Comparison of ENCODE assay signal across 17 cellular contexts in genomic region chr12:57552692-57553321, GRCh38. TPM values are rescaled to one million over a fixed set of nuclear protein-coding genes. Genes with fewer than 3 reads are reported as not detected.
A peak's percentile ranks its signal among the peaks of the same experiment; 100 is the strongest.
DNase-seq lines count a peak whose midpoint lies in the region; ATAC-seq, FAIRE-seq and TF ChIP-seq lines count a peak whose summit lies in the region.
"Had no signal": no experiment of that assay in that cellular context is flagged by ENCODE, and none has a peak within 500 bp of the region (broad histone marks: within the 10 kb centered on the region; RNA-seq: fewer than 3 reads in every experiment).

No MANE protein-coding gene starts in this region.

- peaks cover 9% of the 10 kb centered on the region for H3K27me3 Mint-ChIP-seq in activated CD4-positive, alpha-beta memory T cell treated with anti-CD3 and anti-CD28 coated beads for 36 hours
- peaks cover 18% of the 10 kb centered on the region for H3K27me3 Mint-ChIP-seq in activated CD4-positive, alpha-beta memory T cell treated with anti-CD3 and anti-CD28 coated beads, Interleukin-2, amount 10 ng/mL, durations not matched to agents 7 days and 5 days

- H3K9me3 ChIP-seq in adipocyte (ENCODE audit: control insufficient read depth, low read length), result no peaks in the 10 kb centered on the region
- no peaks in the 10 kb centered on the region for H3K9me3 ChIP-seq in iPS-15b (ENCODE audit: control insufficient read depth, insufficient read depth, low read length)
- H3K9me3 ChIP-seq in esophagus squamous epithelium, result no peaks in the 10 kb centered on the region
- H3K9me3 ChIP-seq: neutrophil, vagina had no signal

- peak; percentile 40 for FAIRE-seq in urothelium cell line (lab: Jason Lieb, UNC)

- CTCF ChIA-PET in activated CD4-positive, alpha-beta memory T cell treated with anti-CD3 and anti-CD28 coated beads for 36 hours (lab: Charles Lee), result interaction anchor here (0.9 kb wide), 1 partner anchor 29 kb away, joined by 3 read pairs; no protein-coding TSS in a partner anchor
- CTCF ChIA-PET in activated CD4-positive, alpha-beta memory T cell treated with anti-CD3 and anti-CD28 coated beads, Interleukin-2, amount 10 ng/mL, durations not matched to agents 7 days and 5 days (lab: Charles Lee), result interaction anchor here (1.1 kb wide), 1 partner anchor 31 kb away, joined by 3 read pairs; no protein-coding TSS in a partner anchor

- H3K27me3 ChIP-seq in adipocyte (replicated peaks; ENCODE audit: control insufficient read depth, insufficient read depth, low read length) (peaks cover 50% of the 10 kb centered on the region), iPS-15b (ENCODE audit: control insufficient read depth, insufficient read depth, low read length) (peaks cover 22% of the 10 kb centered on the region), esophagus squamous epithelium (peaks cover 0 to 41% (median 0%) of the 10 kb centered on the region in 4 donors)
- H3K27me3 ChIP-seq: vagina had no signal

- H3K4me1 ChIP-seq in adipocyte (ENCODE audit: control insufficient read depth, insufficient read depth, low read length) (peaks cover 9% of the 10 kb centered on the region), iPS-15b (ENCODE audit: control insufficient read depth, insufficient read depth, low read length) (peaks cover 28% of the 10 kb centered on the region), esophagus squamous epithelium (peaks cover 3 to 14% (median 5%) of the 10 kb centered on the region in 3 donors)

- ATAC-seq in GM19395 (IDR thresholded peaks at IDR 0.05; ENCODE audit: unreplicated experiment), result no peak
- ATAC-seq: activated naive CD8-positive, alpha-beta T cell treated with anti-CD3 and anti-CD28 coated beads, Interleukin-2, amount 50 U/mL, for 24 hours; left ventricle myocardium superior had no signal

- no peak overlapping the region for H3K27ac Mint-ChIP-seq in activated CD4-positive, alpha-beta memory T cell treated with anti-CD3 and anti-CD28 coated beads for 36 hours
- H3K27ac Mint-ChIP-seq in activated CD4-positive, alpha-beta memory T cell treated with anti-CD3 and anti-CD28 coated beads, Interleukin-2, amount 10 ng/mL, durations not matched to agents 7 days and 5 days, result no peak overlapping the region
- H3K27ac Mint-ChIP-seq: activated B cell treated with CpG ODN at 0.5 μM for 24 hours; activated naive CD8-positive, alpha-beta T cell treated with anti-CD3 and anti-CD28 coated beads, Interleukin-2, amount 50 U/mL, for 24 hours had no signal

- H3K9ac ChIP-seq in adipocyte (ENCODE audit: low read length) (no peak overlapping the region), iPS-15b (ENCODE audit: low read depth, low read length) (no peak overlapping the region)

- no peak overlapping the region for H3K27ac ChIP-seq in esophagus squamous epithelium
- H3K27ac ChIP-seq: neutrophil, vagina had no signal

- TF ChIP-seq CTCF in esophagus squamous epithelium (IDR thresholded peaks at IDR 0.05), result no peak

- no peaks in the 10 kb centered on the region for H3K9me3 Mint-ChIP-seq in activated CD4-positive, alpha-beta memory T cell treated with anti-CD3 and anti-CD28 coated beads for 36 hours
- no peaks in the 10 kb centered on the region for H3K9me3 Mint-ChIP-seq in activated CD4-positive, alpha-beta memory T cell treated with anti-CD3 and anti-CD28 coated beads, Interleukin-2, amount 10 ng/mL, durations not matched to agents 7 days and 5 days
- H3K9me3 Mint-ChIP-seq: activated B cell treated with CpG ODN at 0.5 μM for 24 hours; activated naive CD8-positive, alpha-beta T cell treated with anti-CD3 and anti-CD28 coated beads, Interleukin-2, amount 50 U/mL, for 24 hours had no signal

- H3K4me1 Mint-ChIP-seq in activated CD4-positive, alpha-beta memory T cell treated with anti-CD3 and anti-CD28 coated beads for 36 hours (ENCODE audit: low read depth), result peaks cover 16% of the 10 kb centered on the region
- H3K4me1 Mint-ChIP-seq in activated CD4-positive, alpha-beta memory T cell treated with anti-CD3 and anti-CD28 coated beads, Interleukin-2, amount 10 ng/mL, durations not matched to agents 7 days and 5 days, result peaks cover 21% of the 10 kb centered on the region

- no peaks in the 10 kb centered on the region for H3K36me3 ChIP-seq in adipocyte (ENCODE audit: control insufficient read depth, insufficient read depth, low read length, severe bottlenecking)
- H3K36me3 ChIP-seq in iPS-15b (ENCODE audit: control insufficient read depth, insufficient read depth, low read length), result peaks cover 3% of the 10 kb centered on the region
- H3K36me3 ChIP-seq in esophagus squamous epithelium, result no peaks in the 10 kb centered on the region
- H3K36me3 ChIP-seq: neutrophil, vagina had no signal

- 61 to 66% methylated on average over 8 of the region's 8 CpGs for WGBS in esophagus squamous epithelium, 2 donors

- no peaks in the 10 kb centered on the region for H3K36me3 Mint-ChIP-seq in activated CD4-positive, alpha-beta memory T cell treated with anti-CD3 and anti-CD28 coated beads for 36 hours
- no peaks in the 10 kb centered on the region for H3K36me3 Mint-ChIP-seq in activated CD4-positive, alpha-beta memory T cell treated with anti-CD3 and anti-CD28 coated beads, Interleukin-2, amount 10 ng/mL, durations not matched to agents 7 days and 5 days (ENCODE audit: low read depth)

- H3K4me3 ChIP-seq in adipocyte (ENCODE audit: low read length) (no peak overlapping the region), iPS-15b (ENCODE audit: low read depth, low read length) (peak overlapping the region; percentile 1), esophagus squamous epithelium (no peak overlapping the region)
- H3K4me3 ChIP-seq: vagina had no signal

- intact Hi-C loops in activated CD4-positive, alpha-beta memory T cell treated with anti-CD3 and anti-CD28 coated beads for 36 hours (cut with micrococcal nuclease), result no loop called here
- intact Hi-C loops in esophagus squamous epithelium (cut with DNase I), result no loop called here

- no peak for TF ChIP-seq POLR2A in esophagus squamous epithelium (IDR thresholded peaks at IDR 0.05)

- no peak overlapping the region for H3K4me3 Mint-ChIP-seq in activated CD4-positive, alpha-beta memory T cell treated with anti-CD3 and anti-CD28 coated beads for 36 hours
- H3K4me3 Mint-ChIP-seq in activated CD4-positive, alpha-beta memory T cell treated with anti-CD3 and anti-CD28 coated beads, Interleukin-2, amount 10 ng/mL, durations not matched to agents 7 days and 5 days, result no peak overlapping the region
- H3K4me3 Mint-ChIP-seq: activated B cell treated with CpG ODN at 0.5 μM for 24 hours; activated naive CD8-positive, alpha-beta T cell treated with anti-CD3 and anti-CD28 coated beads, Interleukin-2, amount 50 U/mL, for 24 hours had no signal

- DNase-seq in activated CD4-positive, alpha-beta memory T cell treated with anti-CD3 and anti-CD28 coated beads for 36 hours, result peak; percentile 12
- DNase-seq in activated CD4-positive, alpha-beta memory T cell treated with anti-CD3 and anti-CD28 coated beads, Interleukin-2, amount 10 ng/mL, durations not matched to agents 7 days and 5 days, result no peak
- DNase-seq in adipocyte (ENCODE audit: low read depth), result peak; percentile 8
- DNase-seq in urothelium cell line (ENCODE audit: low spot score), result peak; percentile 50
- no peak for DNase-seq in esophagus squamous epithelium (lab: John Stamatoyannopoulos, UW)
- DNase-seq in AML-193 (lab: John Stamatoyannopoulos, UW), result no peak
- DNase-seq: activated B cell treated with CpG ODN at 0.5 μM for 24 hours; activated naive CD8-positive, alpha-beta T cell treated with anti-CD3 and anti-CD28 coated beads, Interleukin-2, amount 50 U/mL, for 24 hours; activated T-cell treated with anti-CD3 and anti-CD28 coated beads for 4 hours; KG1; left ventricle myocardium superior; NCI-H2081 treated with DMSO at 0.1 percent for 48 hours; stimulated activated CD8-positive, alpha-beta memory T cell treated with anti-CD3 and anti-CD28 coated beads, Interleukin-4, amount 100 ng/mL, for 48 hours had no signal

- POLR2A ChIA-PET in activated CD4-positive, alpha-beta memory T cell treated with anti-CD3 and anti-CD28 coated beads for 36 hours (lab: Charles Lee), result no interaction called here
- POLR2A ChIA-PET in activated CD4-positive, alpha-beta memory T cell treated with anti-CD3 and anti-CD28 coated beads, Interleukin-2, amount 10 ng/mL, durations not matched to agents 7 days and 5 days (lab: Charles Lee), result interaction anchor here (0.6 kb wide), 1 partner anchor 1188 kb away, joined by 3 read pairs; no protein-coding TSS in a partner anchor

RNA-seq across cellular contexts. Expression of gene KIF5A, which starts 3.0 kb away (rescaled TPM):
- under 1 TPM; 0.90 to 0.99 TPM for total RNA-seq in activated CD4-positive, alpha-beta memory T cell treated with anti-CD3 and anti-CD28 coated beads for 36 hours
- 1 to 10 TPM in 1 of 2 experiments, under 1 TPM in 1; 0.93 to 1.0 TPM for total RNA-seq in activated CD4-positive, alpha-beta memory T cell treated with anti-CD3 and anti-CD28 coated beads, Interleukin-2, amount 10 ng/mL, durations not matched to agents 7 days and 5 days
- total RNA-seq in esophagus squamous epithelium, result under 1 TPM in 3 of 4 donors, not detected in 1; 0.15 to 0.22 (median 0.19) TPM

RNA-seq across cellular contexts. Expression of gene DCTN2, which starts 5.8 kb away (rescaled TPM):
- total RNA-seq in activated CD4-positive, alpha-beta memory T cell treated with anti-CD3 and anti-CD28 coated beads for 36 hours, result 10 to 100 TPM; 81.0 to 85.2 TPM
- 10 to 100 TPM; 80.9 to 85.1 TPM for total RNA-seq in activated CD4-positive, alpha-beta memory T cell treated with anti-CD3 and anti-CD28 coated beads, Interleukin-2, amount 10 ng/mL, durations not matched to agents 7 days and 5 days
- 100 to 1,000 TPM; 122 to 175 (median 159) TPM for total RNA-seq in esophagus squamous epithelium

RNA-seq across cellular contexts. Expression of gene MBD6, which starts 30.2 kb away (rescaled TPM):
- 10 to 100 TPM; 43.5 to 48.2 TPM for total RNA-seq in activated CD4-positive, alpha-beta memory T cell treated with anti-CD3 and anti-CD28 coated beads for 36 hours
- 10 to 100 TPM; 71.7 to 73.4 TPM for total RNA-seq in activated CD4-positive, alpha-beta memory T cell treated with anti-CD3 and anti-CD28 coated beads, Interleukin-2, amount 10 ng/mL, durations not matched to agents 7 days and 5 days
- total RNA-seq in esophagus squamous epithelium, result 10 to 100 TPM; 13.8 to 33.2 (median 17.6) TPM

RNA-seq across cellular contexts. Expression of gene DDIT3, which starts 32.5 kb away (rescaled TPM):
- 10 to 100 TPM; 24.1 to 25.2 TPM for total RNA-seq in activated CD4-positive, alpha-beta memory T cell treated with anti-CD3 and anti-CD28 coated beads for 36 hours
- total RNA-seq in activated CD4-positive, alpha-beta memory T cell treated with anti-CD3 and anti-CD28 coated beads, Interleukin-2, amount 10 ng/mL, durations not matched to agents 7 days and 5 days, result 10 to 100 TPM; 19.1 to 22.7 TPM
- total RNA-seq in esophagus squamous epithelium, result 10 to 100 TPM in 3 of 4 donors, 1 to 10 TPM in 1; 5.1 to 23.3 (median 15.4) TPM

RNA-seq across cellular contexts. Expression of gene PIP4K2C, which starts 38.2 kb away (rescaled TPM):
- total RNA-seq in activated CD4-positive, alpha-beta memory T cell treated with anti-CD3 and anti-CD28 coated beads for 36 hours, result 10 to 100 TPM; 17.8 to 20.6 TPM
- total RNA-seq in activated CD4-positive, alpha-beta memory T cell treated with anti-CD3 and anti-CD28 coated beads, Interleukin-2, amount 10 ng/mL, durations not matched to agents 7 days and 5 days, result 10 to 100 TPM; 21.6 to 21.9 TPM
- total RNA-seq in esophagus squamous epithelium, result 10 to 100 TPM; 25.2 to 41.7 (median 33.1) TPM

Comparison
In these comparisons a context has a peak if more than half of its experiments do, and no peak if none do; other contexts are left out.
1. DNase-seq: peak in activated CD4-positive, alpha-beta memory T cell treated with anti-CD3 and anti-CD28 coated beads for 36 hours (single experiment), adipocyte (single experiment) and urothelium cell line (single experiment); none in activated CD4-positive, alpha-beta memory T cell treated with anti-CD3 and anti-CD28 coated beads, Interleukin-2, amount 10 ng/mL, durations not matched to agents 7 days and 5 days (single experiment), esophagus squamous epithelium (single experiment) and AML-193 (0 of 2).